ENCODE assay signal across 15 cellular contexts in genomic region chr9:91783411-91783810, GRCh38.
"Had no signal": no experiment of that assay in that cellular context is flagged by ENCODE, and none has a peak within 500 bp of the region (broad histone marks: within the 10 kb centered on the region; RNA-seq: fewer than 3 reads in every experiment).

No MANE protein-coding gene starts in this region.

- H3K27ac ChIP-seq: body of pancreas, left lung, neural progenitor cell, skin epidermis, upper lobe of left lung had no signal

- H3K36me3 ChIP-seq: heart left ventricle, left lung, neural progenitor cell, prostate gland, upper lobe of left lung had no signal

- H3K4me3 ChIP-seq: body of pancreas, heart left ventricle, left lung, neural progenitor cell, prostate gland, skin epidermis, upper lobe of left lung had no signal

- H3K4me1 ChIP-seq: body of pancreas, heart left ventricle, left lung, upper lobe of left lung had no signal

- DNase-seq: activated CD4-positive, alpha-beta memory T cell treated with anti-CD3 and anti-CD28 coated beads, Interleukin-2, amount 10 ng/mL, durations not matched to agents 7 days and 5 days; activated CD4-positive, alpha-beta T cell treated with anti-CD3 and anti-CD28 coated beads for 48 hours; activated CD4-positive, CD25-positive, alpha-beta regulatory T cell; activated naive CD4-positive, alpha-beta T cell treated with anti-CD3 and anti-CD28 coated beads for 36 hours; activated T-cell treated with anti-CD3 and anti-CD28 coated beads, Interleukin-2, amount 50 U/mL, for 24 hours; body of pancreas; erythroblast; heart left ventricle; left lung; naive B cell; right cardiac atrium had no signal

- H3K27me3 ChIP-seq: body of pancreas, neural progenitor cell, upper lobe of left lung had no signal

- H3K9me3 ChIP-seq: body of pancreas, left lung, prostate gland, upper lobe of left lung had no signal
